Comparison of ENCODE assay signal across 11 cellular contexts in genomic region chr7:22443370-22444180, GRCh38. TPM values are rescaled to one million over a fixed set of nuclear protein-coding genes. Genes with fewer than 3 reads are reported as not detected.
DNase-seq lines count a peak whose midpoint lies in the region; TF ChIP-seq lines count a peak whose summit lies in the region.
"Had no signal": no experiment of that assay in that cellular context is flagged by ENCODE, and none has a peak within 500 bp of the region (broad histone marks: within the 10 kb centered on the region; RNA-seq: fewer than 3 reads in every experiment).

No MANE protein-coding gene starts in this region.

- no peak for TF ChIP-seq POLR2A in prostate gland (IDR thresholded peaks at IDR 0.05)

- H3K27ac ChIP-seq in colonic mucosa: peak overlapping the region; percentile 79
- H3K27ac ChIP-seq in prostate gland: no peak overlapping the region

- H3K27ac Mint-ChIP-seq in progenitor cell of endocrine pancreas: peak overlapping the region; percentile 81
- H3K27ac Mint-ChIP-seq: natural killer cell; T-helper 2 cell treated with Interferon-gamma antibody and Interleukin-4, amounts not matched to agents 5 μg/mL and 100 μg/mL, for 36 hours had no signal

- no peaks in the 10 kb centered on the region for H3K36me3 Mint-ChIP-seq in progenitor cell of endocrine pancreas (ENCODE audit: insufficient read depth)
- H3K36me3 Mint-ChIP-seq: natural killer cell had no signal

- H3K4me1 ChIP-seq in colonic mucosa: peaks cover 15% of the 10 kb centered on the region
- H3K4me1 ChIP-seq in prostate gland (replicated peaks): peaks cover 11% of the 10 kb centered on the region

- H3K27me3 ChIP-seq in colonic mucosa: no peaks in the 10 kb centered on the region
- no peaks in the 10 kb centered on the region for H3K27me3 ChIP-seq in prostate gland (replicated peaks; ENCODE audit: insufficient read depth)

- peaks cover 32% of the 10 kb centered on the region for H3K4me1 Mint-ChIP-seq in progenitor cell of endocrine pancreas (ENCODE audit: low read depth)
- H3K4me1 Mint-ChIP-seq: natural killer cell had no signal

- WGBS in prostate gland: 59% methylated on average over 7 of the region's 7 CpGs

- H3K36me3 ChIP-seq in colonic mucosa: no peaks in the 10 kb centered on the region
- no peaks in the 10 kb centered on the region for H3K36me3 ChIP-seq in prostate gland

- peak; percentile 93 for DNase-seq in Daoy (ENCODE audit: low read depth)
- peak; percentile 68 for DNase-seq in M059J (ENCODE audit: low read depth)
- peak; percentile 74 for DNase-seq in colonic mucosa
- DNase-seq in progenitor cell of endocrine pancreas (ENCODE audit: low spot score, unreplicated experiment): no peak
- no peak for DNase-seq in NCI-H82 (lab: John Stamatoyannopoulos, UW)
- no peak for DNase-seq in prostate gland (ENCODE audit: low spot score)
- no peak for DNase-seq in activated CD4-positive, alpha-beta T cell treated with anti-CD3 and anti-CD28 coated beads for 1 hour
- no peak for DNase-seq in NCI-H146 treated with DMSO at 0.1 percent for 48 hours (lab: John Stamatoyannopoulos, UW; ENCODE audit: unreplicated experiment)
- DNase-seq: MV-4-11, natural killer cell had no signal

- H3K4me3 Mint-ChIP-seq in progenitor cell of endocrine pancreas (ENCODE audit: low read depth): peak overlapping the region; percentile 14
- H3K4me3 Mint-ChIP-seq: natural killer cell; T-helper 2 cell treated with Interferon-gamma antibody and Interleukin-4, amounts not matched to agents 5 μg/mL and 100 μg/mL, for 36 hours had no signal

- TF ChIP-seq CTCF in colonic mucosa (IDR thresholded peaks at IDR 0.05) (no peak), progenitor cell of endocrine pancreas (IDR thresholded peaks at IDR 0.05; ENCODE audit: unreplicated experiment) (no peak), prostate gland (IDR thresholded peaks at IDR 0.05) (no peak)

- peak overlapping the region in 1 of 2 donors; percentile 6 for H3K9ac ChIP-seq in colonic mucosa (ENCODE audit: low read depth in 2 of 2, low read length in 2 of 2)

- H3K9me3 Mint-ChIP-seq in progenitor cell of endocrine pancreas (ENCODE audit: low read depth): no peaks in the 10 kb centered on the region
- H3K9me3 Mint-ChIP-seq: natural killer cell; T-helper 2 cell treated with Interferon-gamma antibody and Interleukin-4, amounts not matched to agents 5 μg/mL and 100 μg/mL, for 36 hours had no signal

- H3K4me3 ChIP-seq in colonic mucosa (no peak overlapping the region), prostate gland (no peak overlapping the region)

- intact Hi-C loops in colonic mucosa (cut with DNase I) (no loop called here), prostate gland (cut with DNase I) (no loop called here)

- H3K9me3 ChIP-seq in colonic mucosa (no peaks in the 10 kb centered on the region), prostate gland (no peaks in the 10 kb centered on the region)

- no peaks in the 10 kb centered on the region for H3K27me3 Mint-ChIP-seq in progenitor cell of endocrine pancreas

RNA-seq across cellular contexts. Expression of gene STEAP1B, which starts 56.4 kb away (rescaled TPM):
- total RNA-seq in Daoy (2014; rRNA removed; shearing (Covaris generic)): 20.2 and 31.4 TPM in 2 replicates
- total RNA-seq in M059J (2014; rRNA removed; shearing (Covaris generic)): 1.2 and 3.1 TPM in 2 replicates
- under 1 TPM; 0.21 to 0.30 TPM for total RNA-seq in colonic mucosa
- 0.89 and 1.2 TPM in 2 replicates for total RNA-seq in progenitor cell of endocrine pancreas
- 1 to 10 TPM in 1 of 2 donors, not detected in 1; 6.4 TPM for total RNA-seq in prostate gland

Comparison
In these comparisons a context has a peak if more than half of its experiments do, and no peak if none do; other contexts are left out.
1. DNase-seq: peak in Daoy (single experiment), M059J (single experiment) and colonic mucosa (single experiment); none in progenitor cell of endocrine pancreas (single experiment), NCI-H82 (single experiment), prostate gland (single experiment), activated CD4-positive, alpha-beta T cell treated with anti-CD3 and anti-CD28 coated beads for 1 hour (single experiment) and NCI-H146 treated with DMSO at 0.1 percent for 48 hours (single experiment).